8 cellular contexts compared by ENCODE assay signal in the genomic region with DNA sequence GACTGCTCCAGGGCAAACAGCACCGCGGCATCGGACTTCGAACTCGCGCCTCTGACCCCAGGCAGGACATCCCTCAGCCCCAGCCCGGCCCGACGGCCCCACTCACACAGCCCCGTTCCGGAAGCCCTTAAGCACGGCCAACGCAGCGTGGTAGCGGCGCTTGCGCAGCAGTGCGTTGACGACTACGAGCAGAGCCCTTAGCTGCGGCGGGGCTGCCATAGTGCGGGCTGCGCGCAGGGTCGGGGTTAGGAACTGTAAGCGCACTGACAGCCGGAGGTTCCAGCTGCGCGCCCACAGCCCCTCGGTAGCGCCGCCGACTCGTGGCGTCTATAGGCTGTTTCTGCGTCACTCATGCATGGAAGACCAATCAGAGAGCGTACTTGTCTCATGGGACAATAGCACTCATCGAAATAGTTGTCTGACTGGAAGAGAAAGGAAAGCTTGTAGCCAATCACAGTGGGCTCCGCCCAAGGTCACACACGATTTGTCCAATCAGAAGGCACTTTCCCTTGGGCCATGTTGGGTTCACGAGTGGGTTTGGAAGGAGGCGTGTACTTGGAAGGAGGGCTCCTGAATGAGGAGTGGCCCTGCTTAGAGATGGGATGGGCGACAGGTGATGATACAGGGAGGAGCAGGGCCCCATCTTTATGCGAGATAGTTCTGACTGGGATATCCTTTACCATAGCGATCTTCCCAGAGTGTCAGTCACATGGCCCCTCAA. TPM values are rescaled to one million over a fixed set of nuclear protein-coding genes. Genes with fewer than 3 reads are reported as not detected.
DNase-seq lines count a peak whose midpoint lies in the region; ATAC-seq and TF ChIP-seq lines count a peak whose summit lies in the region.

A gene with protein sequence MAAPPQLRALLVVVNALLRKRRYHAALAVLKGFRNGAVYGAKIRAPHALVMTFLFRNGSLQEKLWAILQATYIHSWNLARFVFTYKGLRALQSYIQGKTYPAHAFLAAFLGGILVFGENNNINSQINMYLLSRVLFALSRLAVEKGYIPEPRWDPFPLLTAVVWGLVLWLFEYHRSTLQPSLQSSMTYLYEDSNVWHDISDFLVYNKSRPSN (minus strand): TSS at position 322 of the 721 bp plus-strand sequence. CDS start 103 bp downstream, at position 219.

- intact Hi-C loops in T-helper 1 cell treated with Interleukin-12 subunit alpha and Interleukin-12 subunit beta and Interleukin-4 antibody, amounts not matched to agents 30 ng/mL and 1 ng/mL, for 36 hours (cut with micrococcal nuclease) = loop anchor here (1.0 to 2.0 kb wide), 13 partner anchors 11 to 839 kb away; a partner anchor contains a TSS
- intact Hi-C loops in left cardiac atrium (cut with DNase I) = no loop called here
- intact Hi-C loops in posterior vena cava (cut with DNase I) = no loop called here

- ATAC-seq in HG02759 (IDR thresholded peaks at IDR 0.05; ENCODE audit: unreplicated experiment) (peak; percentile 94), left cardiac atrium (peak; percentile 100)

- peak; percentile 98 for DNase-seq in GM12865 (ENCODE audit: low read depth)
- DNase-seq in NCI-H1436 (lab: John Stamatoyannopoulos, UW) = peak; percentile 91
- DNase-seq in amniotic stem cell (lab: John Stamatoyannopoulos, UW) = peak; percentile 42
- DNase-seq in left cardiac atrium = peak; percentile 94
- DNase-seq in posterior vena cava (ENCODE audit: low spot score) = peak; percentile 96
- peak; percentile 94 for DNase-seq in ureter (ENCODE audit: low spot score)

- peak within 1 kb of the TSS; percentile 82 for H3K4me3 ChIP-seq in GM12865 (ENCODE audit: low read depth, low read length)

- TF ChIP-seq CTCF in GM12865 (IDR thresholded peaks at IDR 0.05; ENCODE audit: insufficient read depth, low read depth, low read length, missing control alignments) = no peak

RNA-seq across cellular contexts. Expression of the gene that starts here (rescaled TPM):
- total RNA-seq in T-helper 1 cell treated with Interleukin-12 subunit alpha and Interleukin-12 subunit beta and Interleukin-4 antibody, amounts not matched to agents 30 ng/mL and 1 ng/mL, for 36 hours = 12.4 and 14.3 TPM in 2 replicates
- total RNA-seq in left cardiac atrium (10 to 100 TPM in 1 of 2 donors, 1 to 10 TPM in 1; 6.7 to 12.6 TPM), posterior vena cava (1 to 10 TPM; 5.2 to 9.0 TPM), ureter (19.5 TPM)

Comparison
In these comparisons a context has a peak if more than half of its experiments do, and no peak if none do; other contexts are left out.
1. Peak in every context shown above with its lines: DNase-seq, ATAC-seq and H3K4me3 ChIP-seq.
2. DNase-seq: peak in every context shown above with its lines; median percentile 98 in GM12865; 96 in posterior vena cava; 94 in left cardiac atrium; 94 in ureter; 91 in NCI-H1436; 42 in amniotic stem cell.